13 cellular contexts compared by ENCODE assay signal in genomic region chr15:56832125-56832524, GRCh38.
DNase-seq lines count a peak whose midpoint lies in the region; ATAC-seq and TF ChIP-seq lines count a peak whose summit lies in the region.
"Had no signal": no experiment of that assay in that cellular context is flagged by ENCODE, and none has a peak within 500 bp of the region (broad histone marks: within the 10 kb centered on the region; RNA-seq: fewer than 3 reads in every experiment).

No MANE protein-coding gene starts in this region.

- no peaks in the 10 kb centered on the region for H3K36me3 ChIP-seq in GM23248 (ENCODE audit: low read depth)

- in situ Hi-C loops in GM23248 (cut with MboI) (no loop called here), GM13976 (cut with MboI; ENCODE audit: low sequenced_read_pairs, unreplicated experiment) (no loop called here)

- H3F3A ChIP-seq in GM23248 (ENCODE audit: insufficient read depth): no peaks in the 10 kb centered on the region

- H4K20me1 ChIP-seq in GM23248 (ENCODE audit: insufficient read depth): no peaks in the 10 kb centered on the region

- TF ChIP-seq CTCF in cardiac fibroblast (IDR thresholded peaks at IDR 0.05; ENCODE audit: low read depth, low read length) (no peak), GM13976 (IDR thresholded peaks at IDR 0.05; ENCODE audit: borderline replicate concordance, control extremely low read depth, extremely low read depth, insufficient read depth, missing control alignments) (no peak)

- intact Hi-C loops in right cardiac atrium (cut with DNase I) (loop anchor here in 1 of 4 donors (10.0 kb wide), 1 partner anchor 473 kb away; no protein-coding TSS in a partner anchor), sciatic nerve (cut with DNase I) (no loop called here)

- ATAC-seq in right cardiac atrium (peak; percentile 84 to 86), sciatic nerve (peak; percentile 66), GM18511 (IDR thresholded peaks at IDR 0.05; ENCODE audit: unreplicated experiment) (no peak), HG03045 (IDR thresholded peaks at IDR 0.05; ENCODE audit: unreplicated experiment) (no peak)
- ATAC-seq: stimulated activated naive B cell treated with anti-CD40 and anti-IgM and Interleukin-4, amounts not matched to agents 10 μg/mL and 1 μg/mL and 100 μg/mL, for 72 hours had no signal

- H3K4me3 ChIP-seq in GM23248 (no peak overlapping the region; the same call in 1 of the 2 replicates), cardiac fibroblast (replicated peaks in 1 of 2; ENCODE audit: low read depth in 2 of 2, low read length in 2 of 2) (no peak overlapping the region), right cardiac atrium (ENCODE audit: low read length) (no peak overlapping the region)

- peak; percentile 64 for DNase-seq in GM23248
- DNase-seq in cardiac fibroblast (ENCODE audit: low read depth in 2 of 2): peak; percentile 5 to 63
- peak; percentile 51 to 78 (median 72) for DNase-seq in right cardiac atrium
- no peak for DNase-seq in sciatic nerve (ENCODE audit: low spot score)
- DNase-seq in GM13976 (ENCODE audit: low spot score): no peak
- no peak for DNase-seq in COLO668 (lab: John Stamatoyannopoulos, UW; ENCODE audit: unreplicated experiment)
- DNase-seq: activated CD8-positive, alpha-beta memory T cell treated with anti-CD3 and anti-CD28 coated beads, Interleukin-2, amount 50 U/mL, for 4 hours; AML-193; NCI-H524; stimulated activated naive B cell treated with anti-CD40 and anti-IgM and Interleukin-4, amounts not matched to agents 10 μg/mL and 1 μg/mL and 100 μg/mL, for 72 hours had no signal

- no peak overlapping the region for H3K27ac ChIP-seq in GM23248
- no peak overlapping the region for H3K27ac ChIP-seq in right cardiac atrium (ENCODE audit: low read length)
- H3K27ac ChIP-seq: KMS-11 had no signal

- no peaks in the 10 kb centered on the region for H3K9me3 ChIP-seq in GM23248 (ENCODE audit: low read depth)
- no peaks in the 10 kb centered on the region for H3K9me3 ChIP-seq in right cardiac atrium (ENCODE audit: control insufficient read depth, low read length)

- H3K4me1 ChIP-seq in GM23248 (ENCODE audit: insufficient read depth): peaks cover 26% of the 10 kb centered on the region
- H3K4me1 ChIP-seq in right cardiac atrium (ENCODE audit: control insufficient read depth, insufficient read depth, low read length): peaks cover 2% of the 10 kb centered on the region

- peak overlapping the region; percentile 14 for H2AFZ ChIP-seq in GM23248

- H3K4me2 ChIP-seq in GM23248 (ENCODE audit: unreplicated experiment): peak overlapping the region; percentile 63
- H3K4me2 ChIP-seq: KMS-11 had no signal

- H3K27me3 ChIP-seq in GM23248 (replicated peaks; ENCODE audit: insufficient read depth) (no peaks in the 10 kb centered on the region), right cardiac atrium (ENCODE audit: control insufficient read depth, insufficient read depth) (no peaks in the 10 kb centered on the region)

- H3K9me2 ChIP-seq in GM23248 (ENCODE audit: insufficient read depth): no peaks in the 10 kb centered on the region

- no peaks in the 10 kb centered on the region for H3K79me2 ChIP-seq in GM23248 (ENCODE audit: insufficient read depth)

- WGBS in GM23248 (ENCODE audit: low coverage in 1 of 2, low lambda C conversion rate in 2 of 2, missing lambda C conversion rate in 2 of 2), 2 experiments: 11 to 13% methylated on average over 5 of the region's 5 CpGs
- WGBS in right cardiac atrium: 21% methylated on average over 5 of the region's 5 CpGs

- no peak overlapping the region for H3K9ac ChIP-seq in GM23248
- H3K9ac ChIP-seq: KMS-11 had no signal

Comparison
In these comparisons a context has a peak if more than half of its experiments do, and no peak if none do; other contexts are left out.
1. DNase-seq: peak in GM23248 (single experiment), cardiac fibroblast (2 of 2) and right cardiac atrium (3 of 3); none in sciatic nerve (single experiment), GM13976 (single experiment) and COLO668 (single experiment).
2. ATAC-seq: peak in right cardiac atrium (2 of 2) and sciatic nerve (single experiment); none in GM18511 (single experiment) and HG03045 (single experiment).